18 cellular contexts compared by ENCODE assay signal in genomic region chr6:161413361-161413771, GRCh38.
"Had no signal": no experiment of that assay in that cellular context is flagged by ENCODE, and none has a peak within 500 bp of the region (broad histone marks: within the 10 kb centered on the region; RNA-seq: fewer than 3 reads in every experiment).

No MANE protein-coding gene starts in this region.

- H3K4me3 ChIP-seq: coronary artery, esophagus squamous epithelium, gastroesophageal sphincter, sigmoid colon had no signal

- H3K9me3 ChIP-seq: esophagus squamous epithelium, gastroesophageal sphincter had no signal

- H3K4me1 ChIP-seq: parathyroid adenoma had no signal

- H3K27ac ChIP-seq: brain microvascular endothelial cell, coronary artery, esophagus squamous epithelium, gastroesophageal sphincter, parathyroid adenoma, sigmoid colon had no signal

- DNase-seq: activated T-cell treated with anti-CD3 and anti-CD28 coated beads, Interleukin-2, amount 50 U/mL, for 1 hour; aorta; brain microvascular endothelial cell; central memory CD4-positive, alpha-beta T cell; endodermal cell; esophagus squamous epithelium; naive B cell; sigmoid colon; stimulated activated CD4-positive, alpha-beta T cell treated with anti-CD3 and anti-CD28 coated beads, Interleukin-4, amount 100 ng/mL, for 4 hours; stimulated activated naive CD8-positive, alpha-beta T cell treated with anti-CD3 and anti-CD28 coated beads, Interleukin-15, Interleukin-2, amounts not matched to agents 100 U/mL and 50 U/mL, for 24 hours; T1000 had no signal

- ATAC-seq: activated naive CD4-positive, alpha-beta T cell treated with anti-CD3 and anti-CD28 coated beads, Interleukin-2, amount 50 U/mL, for 72 hours; gastroesophageal sphincter; stimulated activated naive CD8-positive, alpha-beta T cell treated with anti-CD3 and anti-CD28 coated beads, Interleukin-15, Interleukin-2, amounts not matched to agents 100 U/mL and 50 U/mL, for 24 hours; WTC11 had no signal

- H3K4me3 Mint-ChIP-seq: endodermal cell; memory B cell; naive B cell; T-helper 1 cell treated with Interleukin-12 subunit alpha and Interleukin-12 subunit beta and Interleukin-4 antibody, amounts not matched to agents 30 μg/mL and 1 μg/mL, for 36 hours; WTC11 had no signal

- H3K36me3 ChIP-seq: brain microvascular endothelial cell, esophagus squamous epithelium, gastroesophageal sphincter, sigmoid colon had no signal

- H3K36me3 Mint-ChIP-seq: activated naive CD4-positive, alpha-beta T cell treated with anti-CD3 and anti-CD28 coated beads, Interleukin-2, amount 50 U/mL, for 72 hours; memory B cell; naive B cell; WTC11 had no signal

- H3K27me3 ChIP-seq: brain microvascular endothelial cell, esophagus squamous epithelium, gastroesophageal sphincter, sigmoid colon had no signal

- H3K27ac Mint-ChIP-seq: activated naive CD4-positive, alpha-beta T cell treated with anti-CD3 and anti-CD28 coated beads, Interleukin-2, amount 50 U/mL, for 72 hours; endodermal cell; memory B cell; naive B cell; T-helper 1 cell treated with Interleukin-12 subunit alpha and Interleukin-12 subunit beta and Interleukin-4 antibody, amounts not matched to agents 30 μg/mL and 1 μg/mL, for 36 hours; WTC11 had no signal

- H3K9me3 Mint-ChIP-seq: activated naive CD4-positive, alpha-beta T cell treated with anti-CD3 and anti-CD28 coated beads, Interleukin-2, amount 50 U/mL, for 72 hours; memory B cell; T-helper 1 cell treated with Interleukin-12 subunit alpha and Interleukin-12 subunit beta and Interleukin-4 antibody, amounts not matched to agents 30 μg/mL and 1 μg/mL, for 36 hours; WTC11 had no signal

- H3K4me1 Mint-ChIP-seq: memory B cell, naive B cell had no signal
